ENCODE assay signal across 8 cellular contexts in the genomic region with DNA sequence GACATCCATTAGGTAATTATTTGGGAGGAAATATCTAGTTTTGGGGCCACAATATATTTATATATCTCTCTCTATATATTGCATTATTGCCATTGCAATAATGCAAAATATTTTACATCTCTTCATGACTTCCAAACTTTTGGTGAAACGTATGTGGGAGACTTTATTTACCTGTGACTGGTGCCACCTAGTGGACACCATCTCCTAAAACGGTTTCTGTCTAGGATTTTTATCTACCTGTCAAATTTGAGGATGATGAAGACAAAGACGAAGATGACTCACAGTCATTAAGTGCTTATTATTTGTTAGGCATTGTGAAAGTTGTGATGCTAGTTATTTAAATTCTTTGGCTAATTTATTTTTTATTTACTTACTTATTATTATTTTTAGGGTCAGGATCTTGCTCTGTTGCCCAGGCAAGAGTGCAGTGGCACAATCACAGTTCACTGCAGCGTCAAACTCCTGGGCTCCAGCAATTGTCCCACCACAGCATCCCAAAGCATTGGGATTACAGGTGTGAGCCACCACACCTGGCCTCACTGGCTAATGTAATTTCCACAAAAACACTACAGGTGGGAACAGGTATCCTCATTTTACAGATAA. TPM values are rescaled to one million over a fixed set of nuclear protein-coding genes. Genes with fewer than 3 reads are reported as not detected.
DNase-seq lines count a peak whose midpoint lies in the region; ATAC-seq, FAIRE-seq and TF ChIP-seq lines count a peak whose summit lies in the region.

No MANE protein-coding gene starts in this region.

- intact Hi-C loops in naive thymus-derived CD4-positive, alpha-beta T cell (cut with micrococcal nuclease) = loop anchor here (1.0 to 10.0 kb wide), 11 partner anchors 18 to 932 kb away; partner anchors contain the start of gene SLC26A4 (in 1 of the 2)
- intact Hi-C loops in transverse colon (cut with DNase I; ENCODE audit: low total_unique reads) = loop anchor here (5.0 kb wide), 1 partner anchor 263 kb away; no protein-coding TSS in a partner anchor

- no peak overlapping the region for H3K4me2 ChIP-seq in H1 (ENCODE audit: insufficient read depth in 1 of 2, low read depth in 2 of 2, low read length in 2 of 2)

- no peak for ATAC-seq in naive thymus-derived CD4-positive, alpha-beta T cell

- H3K4me3 ChIP-seq in WI38 (ENCODE audit: low read depth, low read length) (no peak overlapping the region), H1 (ENCODE audit: extremely low read depth in 1 of 4, insufficient read depth in 2 of 4, low read depth in 3 of 4, low read length in 4 of 4) (no peak overlapping the region), transverse colon (no peak overlapping the region)
- no peak overlapping the region for H3K4me3 ChIP-seq in naive thymus-derived CD4-positive, alpha-beta T cell (ENCODE audit: low read length)

- no peak overlapping the region for H4K8ac ChIP-seq in H1 (ENCODE audit: extremely low read depth, insufficient read depth, low read length)

- no peak overlapping the region for H2AFZ ChIP-seq in H1 (ENCODE audit: low read length)

- TF ChIP-seq EP300 in H1 (IDR thresholded peaks at IDR 0.05; ENCODE audit: borderline replicate concordance in 1 of 2, low read depth in 2 of 2, low read length in 2 of 2) (no peak), transverse colon (IDR thresholded peaks at IDR 0.05; ENCODE audit: low read depth) (no peak)

- DNase-seq in ELR (ENCODE audit: low read depth) (peak; percentile 69), NCI-H146 treated with DMSO at 0.1 percent for 48 hours (lab: John Stamatoyannopoulos, UW; ENCODE audit: unreplicated experiment) (peak; percentile 27), H1 (ENCODE audit: low read depth in 1 of 2, low spot score in 2 of 2) (no peak), transverse colon (peak; percentile 39), T1000 (lab: John Stamatoyannopoulos, UW) (no peak)
- DNase-seq in naive thymus-derived CD4-positive, alpha-beta T cell = peak in 7 of 9 donors; percentile 23 to 56 (median 46)

- no peaks in the 10 kb centered on the region for H3K4me1 Mint-ChIP-seq in naive thymus-derived CD4-positive, alpha-beta T cell

- H3K36me3 ChIP-seq in H1 (ENCODE audit: control insufficient read depth in 2 of 4, insufficient read depth in 4 of 4, low read length in 3 of 4) (no peaks in the 10 kb centered on the region), transverse colon (no peaks in the 10 kb centered on the region)
- H3K36me3 ChIP-seq in naive thymus-derived CD4-positive, alpha-beta T cell (ENCODE audit: control insufficient read depth in 2 of 3, insufficient read depth in 3 of 3, low read length in 3 of 3) = no peaks in the 10 kb centered on the region

- H4K20me1 ChIP-seq in H1 (replicated peaks in 1 of 2; ENCODE audit: control insufficient read depth in 1 of 2, insufficient read depth in 2 of 2, low read length in 2 of 2) = no peaks in the 10 kb centered on the region

- no peaks in the 10 kb centered on the region for H3K36me3 Mint-ChIP-seq in naive thymus-derived CD4-positive, alpha-beta T cell

- H3K9me3 ChIP-seq in H1 (ENCODE audit: insufficient read depth in 2 of 2, low read depth in 1 of 2, low read length in 1 of 2) (no peaks in the 10 kb centered on the region), transverse colon (no peaks in the 10 kb centered on the region)
- H3K9me3 ChIP-seq in naive thymus-derived CD4-positive, alpha-beta T cell (ENCODE audit: control insufficient read depth in 2 of 3, low read length in 3 of 3) = no peaks in the 10 kb centered on the region

- CTCF ChIA-PET in H1 (lab: Charles Lee; ENCODE audit: partially characterized antibody) = interaction anchor here (0.7 to 4.2 kb wide), 18 partner anchors 13 to 506 kb away, joined by 3 to 30 read pairs (median 3); partner anchors contain the start of genes CBLL1 and SLC26A4
- CTCF ChIA-PET in naive thymus-derived CD4-positive, alpha-beta T cell (lab: Charles Lee) = interaction anchor here (0.7 to 4.8 kb wide), 6 partner anchors 40 to 576 kb away, joined by 3 to 30 read pairs (median 4); no protein-coding TSS in a partner anchor

- H3K4ac ChIP-seq in H1 (replicated peaks; ENCODE audit: insufficient read length, low read depth, low read length) = no peak overlapping the region

- no peak overlapping the region for H3K14ac ChIP-seq in H1 (ENCODE audit: insufficient read length)

- no peaks in the 10 kb centered on the region for H3K23me2 ChIP-seq in H1 (ENCODE audit: low read depth, low read length)

- no peak overlapping the region for H3K56ac ChIP-seq in H1 (replicated peaks; ENCODE audit: insufficient read length, low read depth, low read length)

- TF ChIP-seq CTCF in 22Rv1 (IDR thresholded peaks at IDR 0.05) = peak; percentile 92
- TF ChIP-seq CTCF in WI38 (IDR thresholded peaks at IDR 0.05; ENCODE audit: low read depth, low read length) = peak; percentile 40; the same call in 1 of the 2 replicates
- peak in 2 of 3 experiments; percentile 41 to 53; a peak in 2 of 4 replicates for TF ChIP-seq CTCF in H1 (IDR thresholded peaks at IDR 0.05; ENCODE audit: control extremely low read depth in 1 of 3, insufficient read depth in 1 of 3, low read depth in 1 of 3, low read length in 3 of 3)
- peak; percentile 67 to 78 (median 71) for TF ChIP-seq CTCF in transverse colon (IDR thresholded peaks at IDR 0.05)

- no peak overlapping the region for H3K4me3 Mint-ChIP-seq in naive thymus-derived CD4-positive, alpha-beta T cell

- H2BK12ac ChIP-seq in H1 (ENCODE audit: low read depth, low read length) = no peak overlapping the region

- no peak overlapping the region for H3K23ac ChIP-seq in H1 (ENCODE audit: insufficient read length)

- POLR2A ChIA-PET in H1 (lab: Charles Lee; ENCODE audit: partially characterized antibody) = no interaction called here
- POLR2A ChIA-PET in naive thymus-derived CD4-positive, alpha-beta T cell (lab: Charles Lee) = no interaction called here

- H3K27ac Mint-ChIP-seq in naive thymus-derived CD4-positive, alpha-beta T cell = no peak overlapping the region

- in situ Hi-C loops in transverse colon (cut with MboI; ENCODE audit: low pct_ligation_motif_present in 1 of 4, low pct_unique_long_range_greater_than_20kb in 1 of 4, low sequenced_read_pairs in 3 of 4) = loop anchor here (10.0 to 25.0 kb wide), 6 partner anchors 162 to 538 kb away; partner anchors contain the start of genes COG5 (in 2 of the 4), DUS4L (in 2 of the 4), LAMB4 (in 2 of the 4) and DLD (in 1 of the 4)

- H3K9ac ChIP-seq in H1 (replicated peaks in 1 of 4; ENCODE audit: extremely low read depth in 1 of 4, low read depth in 3 of 4, low read length in 3 of 4) = no peak overlapping the region

- no peak overlapping the region for H2AK5ac ChIP-seq in H1 (ENCODE audit: low read depth, low read length)

- peak; percentile 52 for FAIRE-seq in H1 (lab: Jason Lieb, UNC)

- TF ChIP-seq POLR2A in H1 (IDR thresholded peaks at IDR 0.05; ENCODE audit: control extremely low read depth in 1 of 2, low read depth in 2 of 2, low read length in 2 of 2) (no peak), transverse colon (IDR thresholded peaks at IDR 0.05) (no peak)

- TF ChIP-seq RAD21 in H1 (IDR thresholded peaks at IDR 0.05 in 1 of 2, conservative IDR thresholded peaks at IDR 0.05 in 1 of 2; ENCODE audit: low read depth in 2 of 2, low read length in 2 of 2) = peak; percentile 80

- no peak overlapping the region for H4K5ac ChIP-seq in H1 (ENCODE audit: insufficient read length, low read depth, low read length)

- H3K27me3 Mint-ChIP-seq in naive thymus-derived CD4-positive, alpha-beta T cell = peaks cover 9 to 29% (median 17%) of the 10 kb centered on the region in 5 donors

- H2BK120ac ChIP-seq in H1 (replicated peaks; ENCODE audit: low read depth, low read length) = no peak overlapping the region

- no peaks in the 10 kb centered on the region for H3K79me2 ChIP-seq in H1 (ENCODE audit: control insufficient read depth in 1 of 2, insufficient read depth in 2 of 2, low read length in 2 of 2)

- H3K27ac ChIP-seq in 22Rv1 (no peak overlapping the region), H1 (ENCODE audit: low read depth, low read length) (no peak overlapping the region), transverse colon (no peak overlapping the region)
- H3K27ac ChIP-seq in naive thymus-derived CD4-positive, alpha-beta T cell (ENCODE audit: low read depth, low read length) = no peak overlapping the region

- WGBS in H1 (ENCODE audit: extremely low coverage in 1 of 2, insufficient coverage in 1 of 2, insufficient read length in 1 of 2, insufficient replicate concordance in 2 of 2, low coverage in 1 of 2, low lambda C conversion rate in 2 of 2, missing lambda C conversion rate in 1 of 2), 2 experiments = 39% methylated on average over 4 of the region's 4 CpGs; no CpG with 5 or more reads in 1 of the 2 experiments
- 20% methylated on average over 3 to 4 of the region's 4 CpGs for WGBS in transverse colon (ENCODE audit: low coverage in 1 of 2), 2 donors

- H3K9me3 Mint-ChIP-seq in naive thymus-derived CD4-positive, alpha-beta T cell = no peaks in the 10 kb centered on the region

- no peak overlapping the region for H2BK15ac ChIP-seq in H1 (ENCODE audit: low read length)

- H2BK20ac ChIP-seq in H1 (ENCODE audit: low read length) = no peak overlapping the region

- no peak overlapping the region for H3K18ac ChIP-seq in H1 (ENCODE audit: extremely low read depth, low read length)

- H2BK5ac ChIP-seq in H1 (ENCODE audit: low read depth, low read length) = no peak overlapping the region

- H3K4me1 ChIP-seq in H1 (replicated peaks in 1 of 4; ENCODE audit: control insufficient read depth in 3 of 4, insufficient read depth in 4 of 4, low read length in 3 of 4) = no peaks in the 10 kb centered on the region
- no peaks in the 10 kb centered on the region for H3K4me1 ChIP-seq in naive thymus-derived CD4-positive, alpha-beta T cell (ENCODE audit: control insufficient read depth in 2 of 2, insufficient read depth in 2 of 2, low read length in 2 of 2)
- no peaks in the 10 kb centered on the region for H3K4me1 ChIP-seq in transverse colon

- H3K27me3 ChIP-seq in H1 (replicated peaks in 1 of 4; ENCODE audit: control insufficient read depth in 3 of 4, extremely low read depth in 1 of 4, insufficient read depth in 3 of 4, low read length in 3 of 4) = no peaks in the 10 kb centered on the region
- peaks cover 0 to 3% of the 10 kb centered on the region in 2 donors for H3K27me3 ChIP-seq in naive thymus-derived CD4-positive, alpha-beta T cell (ENCODE audit: control insufficient read depth in 2 of 2, insufficient read depth in 2 of 2, low read length in 2 of 2)
- H3K27me3 ChIP-seq in transverse colon = peaks cover 12% of the 10 kb centered on the region

- no peaks in the 10 kb centered on the region for H3K79me1 ChIP-seq in H1 (ENCODE audit: low read depth, low read length)

- H4K91ac ChIP-seq in H1 (replicated peaks; ENCODE audit: insufficient read length, low read length) = no peak overlapping the region

RNA-seq across cellular contexts. Expression of gene CBLL1, which starts 18.7 kb away (rescaled TPM):
- 31.9 and 34.0 TPM in 2 replicates for total RNA-seq in H1 (2021; fragmentation: NEBNext Ultra II Directional; extraction: Animal tissue kit (Norgen Biotek cat#: 25700))
- 23.5 and 27.0 TPM in 2 replicates for polyA plus RNA-seq in H1 (2011; rRNA removed)
- 12.7 TPM for polyA plus RNA-seq in H1 (2011; cell fraction: cytosol; rRNA removed)
- polyA plus RNA-seq in H1 (2011; cell fraction: nucleus; rRNA removed) = 18.9 TPM
- polyA plus RNA-seq in H1 (2012, experiment 1 of 2) = 26.9 to 45.9 TPM (median 32.1 TPM) in 4 replicates
- polyA plus RNA-seq in H1 (2012, experiment 2 of 2) = 10.7 TPM
- 31.4 TPM for polyA plus RNA-seq in H1 (2013, experiment 1 of 2)
- 32.0 TPM for polyA plus RNA-seq in H1 (2013, experiment 2 of 2)
- 25.4 and 28.5 TPM in 2 replicates for polyA minus RNA-seq in H1 (2011; rRNA and poly(A)+ RNA removed)
- polyA minus RNA-seq in H1 (2011; cell fraction: cytosol; rRNA and poly(A)+ RNA removed) = 30.8 TPM
- polyA minus RNA-seq in H1 (2011; cell fraction: nucleus; rRNA and poly(A)+ RNA removed) = 38.6 TPM
- 10 to 100 TPM; 41.5 to 54.4 (median 51.1) TPM for total RNA-seq in naive thymus-derived CD4-positive, alpha-beta T cell
- polyA plus RNA-seq in naive thymus-derived CD4-positive, alpha-beta T cell = 10 to 100 TPM; 63.3 to 73.5 TPM
- total RNA-seq in transverse colon = 10 to 100 TPM; 30.6 to 53.9 (median 38.8) TPM

Comparison
In these comparisons a context has a peak if more than half of its experiments do, and no peak if none do; other contexts are left out.
1. CTCF ChIP-seq: peak in every context shown above with its lines; median percentile 92 in 22Rv1; 71 in transverse colon; 47 in H1; 40 in WI38.
2. DNase-seq: peak in ELR (single experiment), NCI-H146 treated with DMSO at 0.1 percent for 48 hours (single experiment), naive thymus-derived CD4-positive, alpha-beta T cell (7 of 9) and transverse colon (single experiment); none in H1 (0 of 2) and T1000 (single experiment).